In the genomic region with DNA sequence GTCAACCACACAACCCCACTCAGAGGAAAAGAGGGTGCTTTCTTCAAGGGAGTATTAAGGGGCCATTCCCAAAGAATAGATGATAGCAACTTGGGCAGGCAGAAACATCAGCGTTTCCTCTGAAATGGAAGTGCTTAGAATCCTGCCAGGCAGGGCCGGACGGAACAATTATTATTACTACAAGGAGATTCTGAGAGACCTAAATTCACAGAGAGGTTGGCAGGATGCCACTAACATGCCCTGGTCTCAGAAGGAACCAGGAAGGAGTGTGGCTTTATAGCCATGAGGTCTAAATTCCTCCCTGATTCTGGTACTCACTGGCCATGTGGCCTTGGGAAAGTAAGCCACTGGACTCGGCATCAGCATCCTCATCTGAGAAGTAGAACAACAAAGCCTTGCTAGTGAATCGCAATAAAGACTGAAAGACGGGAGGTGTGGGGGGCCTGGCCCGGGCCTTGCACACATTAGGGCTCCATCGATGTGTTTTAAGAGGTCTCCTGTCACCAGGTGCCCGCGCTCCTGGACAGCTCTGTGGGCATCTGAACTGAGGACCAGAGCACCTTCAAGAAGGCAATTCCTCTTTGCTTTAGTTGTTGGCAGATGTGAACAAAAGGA, we compare ENCODE assay signal across 19 cellular contexts.
"Had no signal": no experiment of that assay in that cellular context is flagged by ENCODE, and none has a peak within 500 bp of the region (broad histone marks: within the 10 kb centered on the region; RNA-seq: fewer than 3 reads in every experiment).

No MANE protein-coding gene starts in this region.

- H3K27me3 Mint-ChIP-seq: activated naive CD8-positive, alpha-beta T cell treated with anti-CD3 and anti-CD28 coated beads for 36 hours had no signal

- H3K36me3 ChIP-seq: left lung, prostate gland, thoracic aorta had no signal

- H3K27ac Mint-ChIP-seq: activated naive CD8-positive, alpha-beta T cell treated with anti-CD3 and anti-CD28 coated beads for 36 hours; activated T-helper 1 cell treated with anti-CD3 and anti-CD28 coated beads, Interleukin-12 subunit alpha, Interleukin-12 subunit beta, Interleukin-2, Interleukin-4 antibody, amounts not matched to agents 30 ng/mL and 10 ng/mL and 1 ng/mL, durations not matched to agents 14 hours and 24 hours and 36 hours; stimulated activated effector memory CD8-positive, alpha-beta T cell treated with anti-CD3 and anti-CD28 coated beads, Interleukin-12 subunit alpha, Interleukin-12 subunit beta, amount 100 ng/mL, for 72 hours had no signal

- DNase-seq: activated CD4-positive, alpha-beta T cell treated with anti-CD3 and anti-CD28 coated beads for 1 hour; activated naive CD4-positive, alpha-beta T cell; activated naive CD8-positive, alpha-beta T cell treated with anti-CD3 and anti-CD28 coated beads for 36 hours; amniotic stem cell; body of pancreas; caudate nucleus; foreskin keratinocyte; mucosa of descending colon; naive B cell; right cardiac atrium; small intestine; stimulated activated CD4-positive, alpha-beta T cell treated with anti-CD3 and anti-CD28 coated beads, Interleukin-4, amount 100 ng/mL, for 24 hours; T1000 had no signal

- H3K9me3 Mint-ChIP-seq: activated naive CD8-positive, alpha-beta T cell treated with anti-CD3 and anti-CD28 coated beads for 36 hours; activated T-helper 1 cell treated with anti-CD3 and anti-CD28 coated beads, Interleukin-12 subunit alpha, Interleukin-12 subunit beta, Interleukin-2, Interleukin-4 antibody, amounts not matched to agents 30 ng/mL and 10 ng/mL and 1 ng/mL, durations not matched to agents 14 hours and 24 hours and 36 hours; neural crest cell; stimulated activated effector memory CD8-positive, alpha-beta T cell treated with anti-CD3 and anti-CD28 coated beads, Interleukin-12 subunit alpha, Interleukin-12 subunit beta, amount 100 ng/mL, for 72 hours had no signal

- H3K9me3 ChIP-seq: body of pancreas, left lung, mucosa of descending colon, prostate gland, thoracic aorta had no signal

- H3K36me3 Mint-ChIP-seq: activated naive CD8-positive, alpha-beta T cell treated with anti-CD3 and anti-CD28 coated beads for 36 hours; naive B cell; stimulated activated effector memory CD8-positive, alpha-beta T cell treated with anti-CD3 and anti-CD28 coated beads, Interleukin-12 subunit alpha, Interleukin-12 subunit beta, amount 100 ng/mL, for 72 hours had no signal

- H3K4me1 Mint-ChIP-seq: activated naive CD8-positive, alpha-beta T cell treated with anti-CD3 and anti-CD28 coated beads for 36 hours had no signal

- H3K4me3 Mint-ChIP-seq: activated naive CD8-positive, alpha-beta T cell treated with anti-CD3 and anti-CD28 coated beads for 36 hours; activated T-helper 1 cell treated with anti-CD3 and anti-CD28 coated beads, Interleukin-12 subunit alpha, Interleukin-12 subunit beta, Interleukin-2, Interleukin-4 antibody, amounts not matched to agents 30 ng/mL and 10 ng/mL and 1 ng/mL, durations not matched to agents 14 hours and 24 hours and 36 hours; neural crest cell; stimulated activated effector memory CD8-positive, alpha-beta T cell treated with anti-CD3 and anti-CD28 coated beads, Interleukin-12 subunit alpha, Interleukin-12 subunit beta, amount 100 ng/mL, for 72 hours had no signal

- H3K4me3 ChIP-seq: body of pancreas, left lung, mucosa of descending colon, prostate gland, thoracic aorta had no signal

- ATAC-seq: body of pancreas; foreskin keratinocyte; left lung; mucosa of descending colon; right cardiac atrium; stimulated activated effector memory CD8-positive, alpha-beta T cell treated with anti-CD3 and anti-CD28 coated beads, Interleukin-12 subunit alpha, Interleukin-12 subunit beta, amount 100 ng/mL, for 72 hours had no signal

- H3K4me1 ChIP-seq: body of pancreas, foreskin keratinocyte, prostate gland had no signal

- H3K27me3 ChIP-seq: body of pancreas, foreskin keratinocyte, left lung had no signal

- H3K27ac ChIP-seq: body of pancreas, foreskin keratinocyte, prostate gland had no signal
